ENCODE assay signal across 1 cellular context in the genomic region with DNA sequence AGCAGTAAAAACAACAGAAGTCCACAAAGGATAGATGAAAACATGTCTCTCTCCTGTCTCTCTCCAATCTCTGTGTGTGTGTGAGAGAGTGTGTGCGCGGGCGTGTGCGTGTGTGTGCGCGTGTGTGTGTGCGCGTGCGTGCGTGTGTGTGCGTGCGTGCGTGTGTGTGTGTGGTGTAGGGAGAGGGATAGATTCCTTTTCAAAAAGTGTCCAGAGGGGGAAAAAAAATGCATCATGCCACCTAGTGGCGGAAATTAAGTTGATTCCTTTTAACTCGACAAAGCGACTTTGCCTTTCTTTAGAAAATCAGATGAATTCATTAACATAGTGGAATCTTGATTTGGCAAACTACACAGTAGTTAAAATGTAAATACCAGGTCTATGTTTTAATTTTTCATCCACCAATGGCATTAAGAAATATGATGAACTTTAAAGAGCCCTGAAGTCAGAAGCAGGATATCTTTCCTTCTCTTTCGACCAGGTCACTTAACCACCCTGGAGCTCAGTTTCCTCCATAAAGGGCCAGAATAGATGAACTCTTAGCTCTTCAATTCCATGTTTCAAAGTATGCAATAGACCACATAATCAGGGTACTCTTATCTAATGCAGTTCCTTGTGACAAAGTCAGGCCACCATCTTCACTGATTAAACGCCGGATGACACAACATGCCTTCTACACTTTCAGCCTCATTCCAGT.
TF ChIP-seq lines count a peak whose summit lies in the region.

No MANE protein-coding gene starts in this region.

TF ChIP-seq in HEK293, 187 proteins besides CTCF, POLR2A, EP300 and RAD21 (continued from another document):
- TF ChIP-seq, protein P1, sequence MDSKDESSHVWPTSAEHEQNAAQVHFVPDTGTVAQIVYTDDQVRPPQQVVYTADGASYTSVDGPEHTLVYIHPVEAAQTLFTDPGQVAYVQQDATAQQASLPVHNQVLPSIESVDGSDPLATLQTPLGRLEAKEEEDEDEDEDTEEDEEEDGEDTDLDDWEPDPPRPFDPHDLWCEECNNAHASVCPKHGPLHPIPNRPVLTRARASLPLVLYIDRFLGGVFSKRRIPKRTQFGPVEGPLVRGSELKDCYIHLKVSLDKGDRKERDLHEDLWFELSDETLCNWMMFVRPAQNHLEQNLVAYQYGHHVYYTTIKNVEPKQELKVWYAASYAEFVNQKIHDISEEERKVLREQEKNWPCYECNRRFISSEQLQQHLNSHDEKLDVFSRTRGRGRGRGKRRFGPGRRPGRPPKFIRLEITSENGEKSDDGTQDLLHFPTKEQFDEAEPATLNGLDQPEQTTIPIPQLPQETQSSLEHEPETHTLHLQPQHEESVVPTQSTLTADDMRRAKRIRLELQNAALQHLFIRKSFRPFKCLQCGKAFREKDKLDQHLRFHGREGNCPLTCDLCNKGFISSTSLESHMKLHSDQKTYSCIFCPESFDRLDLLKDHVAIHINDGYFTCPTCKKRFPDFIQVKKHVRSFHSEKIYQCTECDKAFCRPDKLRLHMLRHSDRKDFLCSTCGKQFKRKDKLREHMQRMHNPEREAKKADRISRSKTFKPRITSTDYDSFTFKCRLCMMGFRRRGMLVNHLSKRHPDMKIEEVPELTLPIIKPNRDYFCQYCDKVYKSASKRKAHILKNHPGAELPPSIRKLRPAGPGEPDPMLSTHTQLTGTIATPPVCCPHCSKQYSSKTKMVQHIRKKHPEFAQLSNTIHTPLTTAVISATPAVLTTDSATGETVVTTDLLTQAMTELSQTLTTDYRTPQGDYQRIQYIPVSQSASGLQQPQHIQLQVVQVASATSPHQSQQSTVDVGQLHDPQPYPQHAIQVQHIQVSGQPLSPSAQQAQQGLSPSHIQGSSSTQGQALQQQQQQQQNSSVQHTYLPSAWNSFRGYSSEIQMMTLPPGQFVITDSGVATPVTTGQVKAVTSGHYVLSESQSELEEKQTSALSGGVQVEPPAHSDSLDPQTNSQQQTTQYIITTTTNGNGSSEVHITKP (tag by site-specific recombination; IDR thresholded peaks at IDR 0.05): 0 out of 2 replicates have a peak, but pooled peaks have one; percentile 26
- TF ChIP-seq ZNF707 (tag by site-specific recombination; IDR thresholded peaks at IDR 0.05) (no peak), MEIS1 (CRISPR knock-in tag; IDR thresholded peaks at IDR 0.05; ENCODE audit: borderline replicate concordance) (no peak), IKZF3 (tag by site-specific recombination; IDR thresholded peaks at IDR 0.05) (peak; percentile 92), ZFP69B (tag by site-specific recombination; IDR thresholded peaks at IDR 0.05) (peak; percentile 43; the same call in 1 of the 2 replicates), ZNF837 (tag by site-specific recombination; IDR thresholded peaks at IDR 0.05) (no peak), ZNF341 (tag by site-specific recombination; IDR thresholded peaks at IDR 0.05; ENCODE audit: low read depth) (no peak), ZNF830 (tag by site-specific recombination; IDR thresholded peaks at IDR 0.05; ENCODE audit: low read depth) (no peak), ZNF24 (tag by site-specific recombination; IDR thresholded peaks at IDR 0.05) (0 out of 2 replicates have a peak, but pooled peaks have one; percentile 26), REPIN1 (tag by site-specific recombination; IDR thresholded peaks at IDR 0.05; ENCODE audit: low read depth) (no peak), ZNF701 (tag by site-specific recombination; IDR thresholded peaks at IDR 0.05) (no peak), ZNF302 (tag by site-specific recombination; IDR thresholded peaks at IDR 0.05; ENCODE audit: low read depth) (no peak; the same call in 1 of the 2 replicates), ZNF214 (tag by site-specific recombination; IDR thresholded peaks at IDR 0.05; ENCODE audit: borderline replicate concordance) (no peak), TCF7L2 (IDR thresholded peaks at IDR 0.05; ENCODE audit: borderline replicate concordance, low read depth, low read length) (no peak), ZNF211 (tag by site-specific recombination; IDR thresholded peaks at IDR 0.05; ENCODE audit: low read depth) (no peak), BCL11B (tag by site-specific recombination; IDR thresholded peaks at IDR 0.05; ENCODE audit: low read depth) (no peak), KLF9 (tag by site-specific recombination; IDR thresholded peaks at IDR 0.05; ENCODE audit: low read depth) (no peak), ZBTB1 (tag by site-specific recombination; IDR thresholded peaks at IDR 0.05) (peak; percentile 99), GLI4 (tag by site-specific recombination; IDR thresholded peaks at IDR 0.05) (no peak), ZNF660 (tag by site-specific recombination; IDR thresholded peaks at IDR 0.05) (0 out of 2 replicates have a peak, but pooled peaks have one; percentile 46), ZNF785 (tag by site-specific recombination; IDR thresholded peaks at IDR 0.05) (0 out of 2 replicates have a peak, but pooled peaks have one; percentile 26), SP3 (tag by site-specific recombination; IDR thresholded peaks at IDR 0.05) (no peak), ZFP37 (tag by site-specific recombination; IDR thresholded peaks at IDR 0.05) (peak; percentile 66; the same call in 1 of the 2 replicates), TRIM28 (IDR thresholded peaks at IDR 0.05; ENCODE audit: borderline replicate concordance, low read length) (0 out of 2 replicates have a peak, but pooled peaks have one; percentile 43), PBX3 (CRISPR knock-in tag; IDR thresholded peaks at IDR 0.05) (no peak), ZNF513 (tag by site-specific recombination; IDR thresholded peaks at IDR 0.05) (no peak), ZNF792 (tag by site-specific recombination; IDR thresholded peaks at IDR 0.05) (no peak), ZNF624 (tag by site-specific recombination; IDR thresholded peaks at IDR 0.05) (no peak), ZNF202 (tag by site-specific recombination; IDR thresholded peaks at IDR 0.05; ENCODE audit: borderline replicate concordance) (no peak), ZSCAN30 (tag by site-specific recombination; IDR thresholded peaks at IDR 0.05) (no peak), ZSCAN4 (tag by site-specific recombination; IDR thresholded peaks at IDR 0.05) (peak; percentile 99), ZNF362 (tag by site-specific recombination; IDR thresholded peaks at IDR 0.05) (peak; percentile 82), ZNF571 (tag by site-specific recombination; IDR thresholded peaks at IDR 0.05) (no peak), ZEB2 (tag by site-specific recombination; IDR thresholded peaks at IDR 0.05) (no peak)
- TF ChIP-seq, protein P2, sequence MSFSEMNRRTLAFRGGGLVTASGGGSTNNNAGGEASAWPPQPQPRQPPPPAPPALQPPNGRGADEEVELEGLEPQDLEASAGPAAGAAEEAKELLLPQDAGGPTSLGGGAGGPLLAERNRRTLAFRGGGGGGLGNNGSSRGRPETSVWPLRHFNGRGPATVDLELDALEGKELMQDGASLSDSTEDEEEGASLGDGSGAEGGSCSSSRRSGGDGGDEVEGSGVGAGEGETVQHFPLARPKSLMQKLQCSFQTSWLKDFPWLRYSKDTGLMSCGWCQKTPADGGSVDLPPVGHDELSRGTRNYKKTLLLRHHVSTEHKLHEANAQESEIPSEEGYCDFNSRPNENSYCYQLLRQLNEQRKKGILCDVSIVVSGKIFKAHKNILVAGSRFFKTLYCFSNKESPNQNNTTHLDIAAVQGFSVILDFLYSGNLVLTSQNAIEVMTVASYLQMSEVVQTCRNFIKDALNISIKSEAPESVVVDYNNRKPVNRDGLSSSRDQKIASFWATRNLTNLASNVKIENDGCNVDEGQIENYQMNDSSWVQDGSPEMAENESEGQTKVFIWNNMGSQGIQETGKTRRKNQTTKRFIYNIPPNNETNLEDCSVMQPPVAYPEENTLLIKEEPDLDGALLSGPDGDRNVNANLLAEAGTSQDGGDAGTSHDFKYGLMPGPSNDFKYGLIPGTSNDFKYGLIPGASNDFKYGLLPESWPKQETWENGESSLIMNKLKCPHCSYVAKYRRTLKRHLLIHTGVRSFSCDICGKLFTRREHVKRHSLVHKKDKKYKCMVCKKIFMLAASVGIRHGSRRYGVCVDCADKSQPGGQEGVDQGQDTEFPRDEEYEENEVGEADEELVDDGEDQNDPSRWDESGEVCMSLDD (tag by site-specific recombination; IDR thresholded peaks at IDR 0.05): no peak
- TF ChIP-seq, protein P3, sequence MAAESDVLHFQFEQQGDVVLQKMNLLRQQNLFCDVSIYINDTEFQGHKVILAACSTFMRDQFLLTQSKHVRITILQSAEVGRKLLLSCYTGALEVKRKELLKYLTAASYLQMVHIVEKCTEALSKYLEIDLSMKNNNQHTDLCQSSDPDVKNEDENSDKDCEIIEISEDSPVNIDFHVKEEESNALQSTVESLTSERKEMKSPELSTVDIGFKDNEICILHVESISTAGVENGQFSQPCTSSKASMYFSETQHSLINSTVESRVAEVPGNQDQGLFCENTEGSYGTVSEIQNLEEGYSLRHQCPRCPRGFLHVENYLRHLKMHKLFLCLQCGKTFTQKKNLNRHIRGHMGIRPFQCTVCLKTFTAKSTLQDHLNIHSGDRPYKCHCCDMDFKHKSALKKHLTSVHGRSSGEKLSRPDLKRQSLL (tag by site-specific recombination; IDR thresholded peaks at IDR 0.05): no peak
- TF ChIP-seq, protein P4, sequence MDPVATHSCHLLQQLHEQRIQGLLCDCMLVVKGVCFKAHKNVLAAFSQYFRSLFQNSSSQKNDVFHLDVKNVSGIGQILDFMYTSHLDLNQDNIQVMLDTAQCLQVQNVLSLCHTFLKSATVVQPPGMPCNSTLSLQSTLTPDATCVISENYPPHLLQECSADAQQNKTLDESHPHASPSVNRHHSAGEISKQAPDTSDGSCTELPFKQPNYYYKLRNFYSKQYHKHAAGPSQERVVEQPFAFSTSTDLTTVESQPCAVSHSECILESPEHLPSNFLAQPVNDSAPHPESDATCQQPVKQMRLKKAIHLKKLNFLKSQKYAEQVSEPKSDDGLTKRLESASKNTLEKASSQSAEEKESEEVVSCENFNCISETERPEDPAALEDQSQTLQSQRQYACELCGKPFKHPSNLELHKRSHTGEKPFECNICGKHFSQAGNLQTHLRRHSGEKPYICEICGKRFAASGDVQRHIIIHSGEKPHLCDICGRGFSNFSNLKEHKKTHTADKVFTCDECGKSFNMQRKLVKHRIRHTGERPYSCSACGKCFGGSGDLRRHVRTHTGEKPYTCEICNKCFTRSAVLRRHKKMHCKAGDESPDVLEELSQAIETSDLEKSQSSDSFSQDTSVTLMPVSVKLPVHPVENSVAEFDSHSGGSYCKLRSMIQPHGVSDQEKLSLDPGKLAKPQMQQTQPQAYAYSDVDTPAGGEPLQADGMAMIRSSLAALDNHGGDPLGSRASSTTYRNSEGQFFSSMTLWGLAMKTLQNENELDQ (tag by site-specific recombination; IDR thresholded peaks at IDR 0.05; ENCODE audit: low read depth): no peak
